Comparison of ENCODE assay signal across 18 cellular contexts in the genomic region with DNA sequence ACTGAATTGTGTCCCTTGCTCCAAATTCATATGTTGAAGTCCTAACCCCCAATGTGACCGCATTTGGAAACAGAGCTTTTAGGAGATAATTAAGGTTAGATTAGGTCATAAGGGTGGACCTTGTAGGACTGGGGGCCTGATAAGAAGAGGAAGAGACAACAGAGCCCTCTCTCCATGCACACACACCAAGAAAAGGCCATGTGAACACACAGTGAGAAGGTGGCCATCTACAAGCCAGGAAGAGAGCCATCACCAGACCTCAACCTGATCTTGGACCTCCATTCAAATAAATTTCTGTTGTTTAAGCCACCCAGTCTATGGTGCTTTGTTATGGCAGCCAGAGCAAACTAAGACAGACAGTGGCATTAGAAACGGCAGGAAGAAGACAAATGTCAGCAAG. TPM values are rescaled to one million over a fixed set of nuclear protein-coding genes. Genes with fewer than 3 reads are reported as not detected.
DNase-seq lines count a peak whose midpoint lies in the region; ATAC-seq lines count a peak whose summit lies in the region.
"Had no signal": no experiment of that assay in that cellular context is flagged by ENCODE, and none has a peak within 500 bp of the region (broad histone marks: within the 10 kb centered on the region; RNA-seq: fewer than 3 reads in every experiment).

No MANE protein-coding gene starts in this region.

- no peaks in the 10 kb centered on the region for H3K4me1 ChIP-seq in CD8-positive, alpha-beta memory T cell (ENCODE audit: insufficient read depth, low read length)
- no peaks in the 10 kb centered on the region for H3K4me1 ChIP-seq in mesenchymal stem cell (ENCODE audit: control insufficient read depth, insufficient read depth, low read depth, low read length)
- no peaks in the 10 kb centered on the region for H3K4me1 ChIP-seq in effector memory CD4-positive, alpha-beta T cell (ENCODE audit: control insufficient read depth, insufficient read depth, low read length, poor library complexity, severe bottlenecking)
- H3K4me1 ChIP-seq: HAP-1 had no signal

- H3K9ac ChIP-seq in mesenchymal stem cell (ENCODE audit: low read length) = no peak overlapping the region
- H3K9ac ChIP-seq: BLaER1 had no signal

- H3K79me1 ChIP-seq in mesenchymal stem cell (replicated peaks; ENCODE audit: low read length, poor library complexity, severe bottlenecking) = no peaks in the 10 kb centered on the region

- CTCF ChIA-PET in CD8-positive, alpha-beta memory T cell (lab: Charles Lee) = no interaction called here

- H3K4me3 Mint-ChIP-seq in CD8-positive, alpha-beta memory T cell = no peak overlapping the region
- H3K4me3 Mint-ChIP-seq in dendritic cell treated with granulocyte-macrophage colony-stimulating factor and Interleukin-4, amounts not matched to agents 40 ng/mL and 50 ng/mL, for 4 days = no peak overlapping the region
- H3K4me3 Mint-ChIP-seq: B cell; CD4-positive, CD25-positive, alpha-beta regulatory T cell; CD8-positive, alpha-beta T cell; HFFc6 had no signal

- no peak overlapping the region for H2AFZ ChIP-seq in mesenchymal stem cell (ENCODE audit: low read depth, low read length)

- H3K27ac ChIP-seq in CD8-positive, alpha-beta memory T cell (ENCODE audit: low read depth, low read length) = peak overlapping the region; percentile 28
- H3K27ac ChIP-seq in mesenchymal stem cell (ENCODE audit: low read length, poor library complexity, severe bottlenecking) = no peak overlapping the region
- no peak overlapping the region for H3K27ac ChIP-seq in effector memory CD4-positive, alpha-beta T cell (ENCODE audit: insufficient read depth, low read length, poor library complexity, severe bottlenecking)
- H3K27ac ChIP-seq: 22Rv1, BLaER1, C4-2B had no signal

- POLR2A ChIA-PET in CD8-positive, alpha-beta memory T cell (lab: Charles Lee) = no interaction called here

- no peaks in the 10 kb centered on the region for H3K4me1 Mint-ChIP-seq in CD8-positive, alpha-beta memory T cell
- peaks cover 25% of the 10 kb centered on the region for H3K4me1 Mint-ChIP-seq in dendritic cell treated with granulocyte-macrophage colony-stimulating factor and Interleukin-4, amounts not matched to agents 40 ng/mL and 50 ng/mL, for 4 days (ENCODE audit: low read depth)
- H3K4me1 Mint-ChIP-seq: CD4-positive, CD25-positive, alpha-beta regulatory T cell had no signal

- no peak overlapping the region for H3K4me2 ChIP-seq in mesenchymal stem cell (ENCODE audit: low read length, poor library complexity, severe bottlenecking)
- H3K4me2 ChIP-seq: BLaER1 had no signal

- intact Hi-C loops in dendritic cell treated with granulocyte-macrophage colony-stimulating factor and Interleukin-4, amounts not matched to agents 40 ng/mL and 50 ng/mL, for 4 days (cut with micrococcal nuclease) = no loop called here

- H4K91ac ChIP-seq in mesenchymal stem cell (ENCODE audit: low read length) = no peak overlapping the region

- H3K36me3 ChIP-seq in CD8-positive, alpha-beta memory T cell (ENCODE audit: insufficient read depth, low read length) = no peaks in the 10 kb centered on the region
- H3K36me3 ChIP-seq in mesenchymal stem cell (ENCODE audit: control insufficient read depth in 1 of 2, insufficient read depth in 2 of 2, low read depth in 1 of 2, low read length in 2 of 2) = no peaks in the 10 kb centered on the region
- no peaks in the 10 kb centered on the region for H3K36me3 ChIP-seq in effector memory CD4-positive, alpha-beta T cell (ENCODE audit: control insufficient read depth, insufficient read depth, low read length)
- H3K36me3 ChIP-seq: BLaER1, HAP-1 had no signal

- H3K23ac ChIP-seq in mesenchymal stem cell (ENCODE audit: low read length in 2 of 2) = no peak overlapping the region

- H2BK5ac ChIP-seq in mesenchymal stem cell (ENCODE audit: low read depth, low read length, poor library complexity, severe bottlenecking) = no peak overlapping the region

- H3K18ac ChIP-seq in mesenchymal stem cell (ENCODE audit: low read depth in 1 of 2, low read length in 2 of 2) = no peak overlapping the region

- H3K27me3 ChIP-seq in CD8-positive, alpha-beta memory T cell (ENCODE audit: insufficient read depth, low read length, poor library complexity, severe bottlenecking) = no peaks in the 10 kb centered on the region
- H3K27me3 ChIP-seq in mesenchymal stem cell (ENCODE audit: control insufficient read depth in 1 of 2, insufficient read depth in 1 of 2, low read length in 2 of 2) = no peaks in the 10 kb centered on the region
- no peaks in the 10 kb centered on the region for H3K27me3 ChIP-seq in effector memory CD4-positive, alpha-beta T cell (replicated peaks; ENCODE audit: control insufficient read depth, insufficient read depth, low read length, poor library complexity, severe bottlenecking)
- H3K27me3 ChIP-seq: BLaER1 had no signal

- no peak overlapping the region for H3K4ac ChIP-seq in mesenchymal stem cell (ENCODE audit: low read depth in 1 of 2, low read length in 2 of 2)

- H3K9me3 ChIP-seq in CD8-positive, alpha-beta memory T cell (ENCODE audit: low read length) = no peaks in the 10 kb centered on the region
- H3K9me3 ChIP-seq in mesenchymal stem cell (ENCODE audit: control insufficient read depth, low read length) = peaks cover 4% of the 10 kb centered on the region
- no peaks in the 10 kb centered on the region for H3K9me3 ChIP-seq in effector memory CD4-positive, alpha-beta T cell (ENCODE audit: control insufficient read depth, low read length)
- H3K9me3 ChIP-seq: BLaER1, HAP-1 had no signal

- H3K14ac ChIP-seq in mesenchymal stem cell (ENCODE audit: low read length in 2 of 2) = no peak overlapping the region

- H2AK5ac ChIP-seq in mesenchymal stem cell (ENCODE audit: low read length, severe bottlenecking) = no peak overlapping the region

- no peak for DNase-seq in CD8-positive, alpha-beta memory T cell
- no peak for DNase-seq in mesenchymal stem cell
- no peak for DNase-seq in COLO829 (ENCODE audit: low spot score)
- no peak for DNase-seq in effector memory CD4-positive, alpha-beta T cell
- DNase-seq: Calu3; CD4-positive, CD25-positive, alpha-beta regulatory T cell; CD8-positive, alpha-beta T cell; COR-L47; DND-41; GOT3; HFFc6 had no signal

- H3K36me3 Mint-ChIP-seq in CD8-positive, alpha-beta memory T cell = no peaks in the 10 kb centered on the region
- H3K36me3 Mint-ChIP-seq in dendritic cell treated with granulocyte-macrophage colony-stimulating factor and Interleukin-4, amounts not matched to agents 40 ng/mL and 50 ng/mL, for 4 days (ENCODE audit: low read depth) = no peaks in the 10 kb centered on the region
- H3K36me3 Mint-ChIP-seq: CD4-positive, CD25-positive, alpha-beta regulatory T cell; CD8-positive, alpha-beta T cell had no signal

- peak overlapping the region; percentile 31 to 91 for H2BK12ac ChIP-seq in mesenchymal stem cell (ENCODE audit: low read length in 2 of 2)

- H3K9me3 Mint-ChIP-seq in CD8-positive, alpha-beta memory T cell = peaks cover 0 to 5% (median 4%) of the 10 kb centered on the region in 5 donors
- H3K9me3 Mint-ChIP-seq in dendritic cell treated with granulocyte-macrophage colony-stimulating factor and Interleukin-4, amounts not matched to agents 40 ng/mL and 50 ng/mL, for 4 days = peaks cover 13% of the 10 kb centered on the region

- no peak overlapping the region for H4K8ac ChIP-seq in mesenchymal stem cell (ENCODE audit: low read length)

- 100% methylated on average over 2 of the region's 2 CpGs for WGBS in mesenchymal stem cell

- H3K27ac Mint-ChIP-seq in CD8-positive, alpha-beta memory T cell = peak overlapping the region in 1 of 8 donors; percentile 61
- H3K27ac Mint-ChIP-seq in dendritic cell treated with granulocyte-macrophage colony-stimulating factor and Interleukin-4, amounts not matched to agents 40 ng/mL and 50 ng/mL, for 4 days = peak overlapping the region; percentile 24
- H3K27ac Mint-ChIP-seq: B cell; CD4-positive, CD25-positive, alpha-beta regulatory T cell; CD8-positive, alpha-beta T cell; HFFc6 had no signal

- H3K4me3 ChIP-seq in CD8-positive, alpha-beta memory T cell (ENCODE audit: low read length) = no peak overlapping the region
- H3K4me3 ChIP-seq in mesenchymal stem cell (ENCODE audit: insufficient read depth in 1 of 2, low read depth in 1 of 2, low read length in 2 of 2) = no peak overlapping the region
- no peak overlapping the region for H3K4me3 ChIP-seq in effector memory CD4-positive, alpha-beta T cell (ENCODE audit: insufficient read depth, low read depth, low read length, poor library complexity, severe bottlenecking)
- H3K4me3 ChIP-seq: BLaER1, HAP-1 had no signal

- ATAC-seq in HG03439 (IDR thresholded peaks at IDR 0.05; ENCODE audit: unreplicated experiment) = no peak
- ATAC-seq: CD8-positive, alpha-beta T cell had no signal

- H2BK15ac ChIP-seq in mesenchymal stem cell (ENCODE audit: low read depth, poor library complexity, severe bottlenecking) = no peak overlapping the region

- H3K27me3 Mint-ChIP-seq in CD8-positive, alpha-beta memory T cell = peaks cover 6% of the 10 kb centered on the region in 2 donors
- no peaks in the 10 kb centered on the region for H3K27me3 Mint-ChIP-seq in dendritic cell treated with granulocyte-macrophage colony-stimulating factor and Interleukin-4, amounts not matched to agents 40 ng/mL and 50 ng/mL, for 4 days
- H3K27me3 Mint-ChIP-seq: B cell had no signal

- no peak overlapping the region for H2BK120ac ChIP-seq in mesenchymal stem cell (ENCODE audit: low read depth, low read length)

RNA-seq across cellular contexts. Expression of a gene that starts 12.5 kb away (rescaled TPM):
- total RNA-seq in CD8-positive, alpha-beta memory T cell = 1 to 10 TPM; 1.1 to 1.2 TPM
- polyA plus RNA-seq in CD8-positive, alpha-beta memory T cell = 0.93 TPM
- polyA plus RNA-seq in mesenchymal stem cell (2013, experiment 1 of 2) = 37.8 TPM
- polyA plus RNA-seq in mesenchymal stem cell (2013, experiment 2 of 2) = 39.8 TPM
